ENCODE assay signal across 8 cellular contexts in the genomic region with DNA sequence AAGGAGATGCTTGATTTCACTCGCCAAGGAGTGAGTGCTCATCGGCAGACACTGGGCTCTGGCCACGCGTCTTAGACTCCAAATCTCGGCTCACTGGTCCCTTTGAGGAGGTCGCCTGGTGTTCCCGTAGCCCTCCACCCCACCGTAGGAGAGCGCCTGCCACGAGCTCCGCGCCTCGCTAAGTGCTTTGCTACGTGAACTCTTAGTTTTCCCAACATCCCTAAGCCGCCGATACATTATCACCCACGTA. TPM values are rescaled to one million over a fixed set of nuclear protein-coding genes. Genes with fewer than 3 reads are reported as not detected.
A peak's percentile ranks its signal among the peaks of the same experiment; 100 is the strongest.
DNase-seq lines count a peak whose midpoint lies in the region; ATAC-seq and TF ChIP-seq lines count a peak whose summit lies in the region.

No MANE protein-coding gene starts in this region.

- peaks cover 82% of the 10 kb centered on the region for H3K27me3 Mint-ChIP-seq in activated CD8-positive, alpha-beta memory T cell treated with anti-CD3 and anti-CD28 coated beads, Interleukin-2, amount 10 ng/mL, durations not matched to agents 7 days and 5 days

- H3K4me3 Mint-ChIP-seq in activated CD8-positive, alpha-beta memory T cell treated with anti-CD3 and anti-CD28 coated beads, Interleukin-2, amount 10 ng/mL, durations not matched to agents 7 days and 5 days = peak overlapping the region; percentile 34

- CTCF ChIA-PET in activated CD8-positive, alpha-beta memory T cell treated with anti-CD3 and anti-CD28 coated beads, Interleukin-2, amount 10 ng/mL, durations not matched to agents 7 days and 5 days (lab: Charles Lee) = interaction anchor here (1.3 to 2.2 kb wide), 3 partner anchors 166 to 301 kb away, joined by 3 to 11 read pairs (median 4); no protein-coding TSS in a partner anchor

- no peaks in the 10 kb centered on the region for H3K9me3 ChIP-seq in adipocyte (ENCODE audit: control insufficient read depth, low read length)
- H3K9me3 ChIP-seq in tibial artery = no peaks in the 10 kb centered on the region

- H3K9me3 Mint-ChIP-seq in activated CD8-positive, alpha-beta memory T cell treated with anti-CD3 and anti-CD28 coated beads, Interleukin-2, amount 10 ng/mL, durations not matched to agents 7 days and 5 days (ENCODE audit: low read depth) = no peaks in the 10 kb centered on the region

- H3K27ac ChIP-seq in tibial artery = no peak overlapping the region

- H3K36me3 Mint-ChIP-seq in activated CD8-positive, alpha-beta memory T cell treated with anti-CD3 and anti-CD28 coated beads, Interleukin-2, amount 10 ng/mL, durations not matched to agents 7 days and 5 days = no peaks in the 10 kb centered on the region

- H3K9ac ChIP-seq in adipocyte (ENCODE audit: low read length) = no peak overlapping the region

- TF ChIP-seq CTCF in tibial artery (IDR thresholded peaks at IDR 0.05) = no peak

- H3K36me3 ChIP-seq in adipocyte (ENCODE audit: control insufficient read depth, insufficient read depth, low read length, severe bottlenecking) (no peaks in the 10 kb centered on the region), tibial artery (no peaks in the 10 kb centered on the region)

- peaks cover 26% of the 10 kb centered on the region for H3K4me1 Mint-ChIP-seq in activated CD8-positive, alpha-beta memory T cell treated with anti-CD3 and anti-CD28 coated beads, Interleukin-2, amount 10 ng/mL, durations not matched to agents 7 days and 5 days

- intact Hi-C loops in left colon (cut with DNase I, micrococcal nuclease) = no loop called here
- intact Hi-C loops in tibial artery (cut with DNase I; ENCODE audit: low total_unique reads) = no loop called here

- no peak for ATAC-seq in activated CD8-positive, alpha-beta memory T cell treated with anti-CD3 and anti-CD28 coated beads, Interleukin-2, amount 10 ng/mL, durations not matched to agents 7 days and 5 days
- ATAC-seq in left colon (peak; percentile 6), GM18511 (IDR thresholded peaks at IDR 0.05; ENCODE audit: unreplicated experiment) (no peak), HG02884 (IDR thresholded peaks at IDR 0.05; ENCODE audit: unreplicated experiment) (no peak)

- peak overlapping the region; percentile 71 for H3K4me3 ChIP-seq in adipocyte (ENCODE audit: low read length)
- peak overlapping the region; percentile 26 to 47 for H3K4me3 ChIP-seq in tibial artery

- H3K27ac Mint-ChIP-seq in activated CD8-positive, alpha-beta memory T cell treated with anti-CD3 and anti-CD28 coated beads, Interleukin-2, amount 10 ng/mL, durations not matched to agents 7 days and 5 days = no peak overlapping the region

- no peak for DNase-seq in activated CD8-positive, alpha-beta memory T cell treated with anti-CD3 and anti-CD28 coated beads, Interleukin-2, amount 10 ng/mL, durations not matched to agents 7 days and 5 days
- DNase-seq in activated CD8-positive, alpha-beta memory T cell treated with anti-CD3 and anti-CD28 coated beads, Interleukin-2, amount 50 U/mL, for 4 hours = no peak
- DNase-seq in adipocyte (ENCODE audit: low read depth) (peak; percentile 30), left colon (no peak), tibial artery (no peak), HT-29 (ENCODE audit: low spot score) (no peak)

- peaks cover 24% of the 10 kb centered on the region for H3K4me1 ChIP-seq in adipocyte (ENCODE audit: control insufficient read depth, insufficient read depth, low read length)
- H3K4me1 ChIP-seq in tibial artery = peaks cover 0 to 30% (median 23%) of the 10 kb centered on the region in 4 donors

- H3K27me3 ChIP-seq in adipocyte (replicated peaks; ENCODE audit: control insufficient read depth, insufficient read depth, low read length) = peaks cover 16% of the 10 kb centered on the region
- peaks cover 0 to 68% of the 10 kb centered on the region in 2 donors for H3K27me3 ChIP-seq in tibial artery

RNA-seq across cellular contexts. Expression of a gene that starts 0.8 kb away (rescaled TPM):
- under 1 TPM in 1 of 2 experiments, not detected in 1; 0.16 TPM for total RNA-seq in activated CD8-positive, alpha-beta memory T cell treated with anti-CD3 and anti-CD28 coated beads, Interleukin-2, amount 10 ng/mL, durations not matched to agents 7 days and 5 days
- 10 to 100 TPM; 14.2 to 39.0 TPM for total RNA-seq in left colon
- 96.0 and 112 TPM in 2 replicates for total RNA-seq in HT-29 (2014; rRNA removed; shearing (Covaris generic))

Comparison
In these comparisons a context has a peak if more than half of its experiments do, and no peak if none do; other contexts are left out.
1. RNA of a gene that starts 0.8 kb away (total RNA-seq): 96.0 to 112 TPM in HT-29 and 14.2 to 39.0 TPM in left colon; 0.16 TPM in activated CD8-positive, alpha-beta memory T cell treated with anti-CD3 and anti-CD28 coated beads, Interleukin-2, amount 10 ng/mL, durations not matched to agents 7 days and 5 days; every median in the first group is over 10 times any median in the second.